ENCODE assay signal across 8 cellular contexts in the genomic region with DNA sequence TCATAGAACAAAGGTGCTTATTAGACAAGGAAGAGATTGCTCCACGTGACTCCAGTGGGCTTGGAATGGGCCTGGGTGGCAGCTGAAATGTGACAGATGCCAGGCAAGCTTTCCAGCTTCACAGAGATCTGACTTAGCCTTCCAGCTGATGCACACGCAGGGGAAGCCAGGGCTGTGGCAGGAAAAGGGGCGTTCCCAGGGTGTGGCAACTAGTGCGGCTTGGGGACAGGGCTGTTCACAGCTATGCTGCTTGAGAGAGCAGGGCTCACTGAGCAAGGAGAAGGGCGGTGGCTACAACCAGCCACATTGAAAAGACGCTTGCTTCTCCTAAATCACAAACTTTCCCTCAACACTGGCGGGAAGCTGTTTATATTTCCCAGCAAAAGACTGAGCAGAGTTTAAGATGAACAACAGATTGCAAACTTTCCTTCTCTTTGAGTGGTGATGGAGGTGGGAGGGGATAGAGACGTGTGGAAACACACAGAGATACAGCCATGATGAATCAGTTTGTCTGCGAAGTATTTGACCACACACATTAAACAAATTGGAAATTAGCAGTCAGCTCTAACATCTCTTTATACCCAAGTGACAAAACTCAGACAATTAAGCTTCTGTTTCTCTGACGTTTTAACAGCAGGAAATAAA.
A peak's percentile ranks its signal among the peaks of the same experiment; 100 is the strongest.
DNase-seq lines count a peak whose midpoint lies in the region; ATAC-seq and TF ChIP-seq lines count a peak whose summit lies in the region.

No MANE protein-coding gene starts in this region.

- peaks cover 6% of the 10 kb centered on the region for H3K9me3 Mint-ChIP-seq in endodermal cell

- peaks cover 4% of the 10 kb centered on the region for H3K4me1 Mint-ChIP-seq in endodermal cell

- DNase-seq in ELR (ENCODE audit: low read depth) (peak; percentile 77), endodermal cell (peak; percentile 67), psoas muscle (peak in 1 of 2 donors; percentile 60), GM19240 (ENCODE audit: insufficient read length, low spot score) (no peak)
- peak; percentile 47 for DNase-seq in activated CD4-positive, CD25-positive, alpha-beta regulatory T cell treated with anti-CD3 and anti-CD28 coated beads, Interleukin-2, amount 50 U/mL, for 72 hours

- no peak overlapping the region for H3K4me3 ChIP-seq in endodermal cell (ENCODE audit: low read length)
- no peak overlapping the region for H3K4me3 ChIP-seq in psoas muscle

- H3K27me3 ChIP-seq in endodermal cell (ENCODE audit: control insufficient read depth, insufficient read depth, low read length, poor library complexity, severe bottlenecking) (no peaks in the 10 kb centered on the region), psoas muscle (ENCODE audit: insufficient read depth in 3 of 3, low read length in 2 of 3) (no peaks in the 10 kb centered on the region)

- intact Hi-C loops in psoas muscle (cut with DNase I): no loop called here

- no peak overlapping the region for H3K9ac ChIP-seq in endodermal cell (ENCODE audit: extremely low read depth, low read length, poor library complexity, severe bottlenecking)

- ATAC-seq in psoas muscle (peak in 3 of 4 donors; percentile 54 to 65 (median 57)), HG02763 (IDR thresholded peaks at IDR 0.05; ENCODE audit: unreplicated experiment) (no peak), HG03280 (IDR thresholded peaks at IDR 0.05; ENCODE audit: unreplicated experiment) (no peak), HG02870 (IDR thresholded peaks at IDR 0.05; ENCODE audit: unreplicated experiment) (no peak)

- H3K27ac ChIP-seq in endodermal cell (ENCODE audit: low read depth, low read length): no peak overlapping the region
- no peak overlapping the region for H3K27ac ChIP-seq in psoas muscle

- H3K27ac Mint-ChIP-seq in endodermal cell: no peak overlapping the region

- H3K4me3 Mint-ChIP-seq in endodermal cell: no peak overlapping the region

- H3K27me3 Mint-ChIP-seq in endodermal cell (ENCODE audit: insufficient read depth): peaks cover 12% of the 10 kb centered on the region

- WGBS in endodermal cell (ENCODE audit: insufficient coverage in 1 of 2, insufficient read length in 1 of 2), 2 experiments: 79 to 80% methylated on average over 4 to 9 of the region's 10 CpGs
- 32 to 40% (median 35%) methylated on average over 10 of the region's 10 CpGs for WGBS in psoas muscle, 3 donors

- no peaks in the 10 kb centered on the region for H3K36me3 ChIP-seq in endodermal cell (ENCODE audit: control insufficient read depth, insufficient read depth, low read length)
- H3K36me3 ChIP-seq in psoas muscle (ENCODE audit: insufficient read depth in 1 of 2, low read depth in 1 of 2): no peaks in the 10 kb centered on the region

- no peaks in the 10 kb centered on the region for H3K36me3 Mint-ChIP-seq in endodermal cell (ENCODE audit: low read depth)

- no peak for TF ChIP-seq CTCF in endodermal cell (conservative IDR thresholded peaks at IDR 0.05)
- TF ChIP-seq CTCF in psoas muscle (IDR thresholded peaks at IDR 0.05): no peak

- H3K4me1 ChIP-seq in endodermal cell (ENCODE audit: control insufficient read depth, insufficient read depth, low read length) (no peaks in the 10 kb centered on the region), psoas muscle (no peaks in the 10 kb centered on the region)

- peaks cover 5% of the 10 kb centered on the region for H3K9me3 ChIP-seq in endodermal cell (ENCODE audit: control insufficient read depth, low read length)
- no peaks in the 10 kb centered on the region for H3K9me3 ChIP-seq in psoas muscle

Comparison
In these comparisons a context has a peak if more than half of its experiments do, and no peak if none do; other contexts are left out.
1. ATAC-seq: peak in psoas muscle (3 of 4); none in HG02763 (single experiment), HG03280 (single experiment) and HG02870 (single experiment).